Comparison of ENCODE assay signal across 1 cellular context in genomic region chr7:91424372-91424771, GRCh38.
TF ChIP-seq lines count a peak whose summit lies in the region.

No MANE protein-coding gene starts in this region.

TF ChIP-seq in HCT116, 20 proteins besides CTCF, POLR2A, EP300 and RAD21 (continued from another document):
- TF ChIP-seq ZBTB33 (IDR thresholded peaks at IDR 0.05; ENCODE audit: extremely low read depth, insufficient replicate concordance, low read length), result no peak
